ENCODE assay signal across 9 cellular contexts in genomic region chr13:80037505-80037888, GRCh38.
DNase-seq lines count a peak whose midpoint lies in the region; ATAC-seq and TF ChIP-seq lines count a peak whose summit lies in the region.
"Had no signal": no experiment of that assay in that cellular context is flagged by ENCODE, and none has a peak within 500 bp of the region (broad histone marks: within the 10 kb centered on the region; RNA-seq: fewer than 3 reads in every experiment).

No MANE protein-coding gene starts in this region.

- H3K27me3 Mint-ChIP-seq in activated naive CD4-positive, alpha-beta T cell treated with anti-CD3 and anti-CD28 coated beads, Interleukin-2, amount 10 ng/mL, durations not matched to agents 7 days and 5 days = no peaks in the 10 kb centered on the region
- H3K27me3 Mint-ChIP-seq: T-helper 17 cell had no signal

- TF ChIP-seq CTCF in AG09319 (IDR thresholded peaks at IDR 0.05; ENCODE audit: low read depth, low read length) (no peak), foreskin keratinocyte (conservative IDR thresholded peaks at IDR 0.05) (no peak)

- H3K36me3 Mint-ChIP-seq in activated naive CD4-positive, alpha-beta T cell treated with anti-CD3 and anti-CD28 coated beads, Interleukin-2, amount 10 ng/mL, durations not matched to agents 7 days and 5 days = no peaks in the 10 kb centered on the region

- peaks cover 31% of the 10 kb centered on the region for H3K4me1 ChIP-seq in foreskin keratinocyte

- H3K4me1 Mint-ChIP-seq in activated naive CD4-positive, alpha-beta T cell treated with anti-CD3 and anti-CD28 coated beads, Interleukin-2, amount 10 ng/mL, durations not matched to agents 7 days and 5 days = no peaks in the 10 kb centered on the region
- H3K4me1 Mint-ChIP-seq: T-helper 17 cell had no signal

- no peaks in the 10 kb centered on the region for H3K9me3 Mint-ChIP-seq in activated naive CD4-positive, alpha-beta T cell treated with anti-CD3 and anti-CD28 coated beads, Interleukin-2, amount 10 ng/mL, durations not matched to agents 7 days and 5 days

- CTCF ChIA-PET in activated naive CD4-positive, alpha-beta T cell treated with anti-CD3 and anti-CD28 coated beads, Interleukin-2, amount 10 ng/mL, durations not matched to agents 7 days and 5 days (lab: Charles Lee) = no interaction called here

- H3K27ac Mint-ChIP-seq in activated naive CD4-positive, alpha-beta T cell treated with anti-CD3 and anti-CD28 coated beads, Interleukin-2, amount 10 ng/mL, durations not matched to agents 7 days and 5 days = no peak overlapping the region
- H3K27ac Mint-ChIP-seq: T-helper 17 cell had no signal

- H3K27me3 ChIP-seq in foreskin keratinocyte = no peaks in the 10 kb centered on the region

- ATAC-seq in GM21619 (IDR thresholded peaks at IDR 0.05; ENCODE audit: unreplicated experiment) = peak; percentile 56
- ATAC-seq in foreskin keratinocyte = peak; percentile 90
- ATAC-seq: T-helper 17 cell had no signal

- H3K27ac ChIP-seq in foreskin keratinocyte = peak overlapping the region; percentile 67

- DNase-seq in AG09319 (ENCODE audit: extremely low read depth, low read depth) (peak; percentile 49), NCI-H226 (peak; percentile 91), foreskin keratinocyte (peak; percentile 85 to 94), SK-N-DZ (ENCODE audit: low spot score) (no peak)
- no peak for DNase-seq in activated naive CD4-positive, alpha-beta T cell treated with anti-CD3 and anti-CD28 coated beads, Interleukin-2, amount 50 U/mL, for 16 hours
- DNase-seq in activated CD4-positive, CD25-positive, alpha-beta regulatory T cell treated with anti-CD3 and anti-CD28 coated beads, Interleukin-2, amount 50 U/mL, for 72 hours = no peak
- DNase-seq in activated naive CD4-positive, alpha-beta T cell treated with anti-CD3 and anti-CD28 coated beads, Interleukin-2, amount 10 ng/mL, durations not matched to agents 7 days and 5 days = no peak
- DNase-seq: T-helper 17 cell had no signal

- H3K4me3 Mint-ChIP-seq in activated naive CD4-positive, alpha-beta T cell treated with anti-CD3 and anti-CD28 coated beads, Interleukin-2, amount 10 ng/mL, durations not matched to agents 7 days and 5 days = no peak overlapping the region
- H3K4me3 Mint-ChIP-seq: T-helper 17 cell had no signal

Comparison
In these comparisons a context has a peak if more than half of its experiments do, and no peak if none do; other contexts are left out.
1. DNase-seq: peak in AG09319 (single experiment), NCI-H226 (single experiment) and foreskin keratinocyte (2 of 2); none in activated naive CD4-positive, alpha-beta T cell treated with anti-CD3 and anti-CD28 coated beads, Interleukin-2, amount 50 U/mL, for 16 hours (single experiment), SK-N-DZ (single experiment), activated CD4-positive, CD25-positive, alpha-beta regulatory T cell treated with anti-CD3 and anti-CD28 coated beads, Interleukin-2, amount 50 U/mL, for 72 hours (single experiment) and activated naive CD4-positive, alpha-beta T cell treated with anti-CD3 and anti-CD28 coated beads, Interleukin-2, amount 10 ng/mL, durations not matched to agents 7 days and 5 days (single experiment).